26 cellular contexts compared by ENCODE assay signal in genomic region chr12:32757159-32757556, GRCh38.
"Had no signal": no experiment of that assay in that cellular context is flagged by ENCODE, and none has a peak within 500 bp of the region (broad histone marks: within the 10 kb centered on the region; RNA-seq: fewer than 3 reads in every experiment).

No MANE protein-coding gene starts in this region.

- H3K4me3 ChIP-seq: esophagus muscularis mucosa, heart right ventricle, lung, mucosa of descending colon, pancreas, suprapubic skin had no signal

- FAIRE-seq: pancreas had no signal

- H3K27me3 ChIP-seq: pancreas, stomach, suprapubic skin had no signal

- ATAC-seq: activated CD4-positive, CD25-positive, alpha-beta regulatory T cell treated with anti-CD3 and anti-CD28 coated beads, Interleukin-2, amount 50 U/mL, for 24 hours; heart right ventricle; left lobe of liver; mucosa of descending colon; natural killer cell treated with Interleukin-12 subunit alpha and Interleukin-12 subunit beta and Interleukin-15 and Interleukin-18, amount 100 ng/mL, for 72 hours; pancreas; psoas muscle; stimulated activated memory B cell treated with anti-CD40 and anti-IgM and Interleukin-4, amounts not matched to agents 10 μg/mL and 1 μg/mL and 100 μg/mL, for 72 hours; T-helper 17 cell had no signal

- H3K9me3 ChIP-seq: esophagus muscularis mucosa, heart right ventricle, mucosa of descending colon, pancreas, psoas muscle, stomach, suprapubic skin, tibial artery had no signal

- H3K27ac ChIP-seq: pancreas, psoas muscle, suprapubic skin had no signal

- DNase-seq: activated CD4-positive, alpha-beta memory T cell treated with anti-CD3 and anti-CD28 coated beads for 36 hours; activated CD4-positive, alpha-beta T cell treated with anti-CD3 and anti-CD28 coated beads for 48 hours; activated CD8-positive, alpha-beta memory T cell treated with anti-CD3 and anti-CD28 coated beads, Interleukin-2, amount 50 U/mL, for 48 hours; activated gamma-delta T cell; activated T-cell treated with anti-CD3 and anti-CD28 coated beads, Interleukin-2, amount 50 U/mL, for 24 hours; central memory CD4-positive, alpha-beta T cell; heart right ventricle; kidney glomerular epithelial cell; psoas muscle; stimulated activated CD4-positive, alpha-beta T cell treated with anti-CD3 and anti-CD28 coated beads, Interleukin-1b, Interleukin-23, amount 100 ng/mL, for 48 hours; stimulated activated CD4-positive, alpha-beta T cell treated with anti-CD3 and anti-CD28 coated beads, Interleukin-4, amount 100 ng/mL, for 4 hours; stimulated activated CD8-positive, alpha-beta memory T cell treated with anti-CD3 and anti-CD28 coated beads, Interleukin-4, amount 100 ng/mL, for 48 hours; stomach; T-helper 17 cell; T1000; tibial artery; WERI-Rb-1 had no signal

- H3K36me3 ChIP-seq: pancreas had no signal
